In genomic region chr2:36572752-36573125, GRCh38 we compare ENCODE assay signal across 18 cellular contexts.
"Had no signal": no experiment of that assay in that cellular context is flagged by ENCODE, and none has a peak within 500 bp of the region (broad histone marks: within the 10 kb centered on the region; RNA-seq: fewer than 3 reads in every experiment).

No MANE protein-coding gene starts in this region.

- H3K27ac Mint-ChIP-seq: natural killer cell had no signal

- H3K4me3 ChIP-seq: body of pancreas, lung, prostate gland, suprapubic skin had no signal

- H3K4me1 Mint-ChIP-seq: immature natural killer cell, natural killer cell had no signal

- H3K9me3 Mint-ChIP-seq: central memory CD8-positive, alpha-beta T cell; immature natural killer cell; natural killer cell had no signal

- H3K4me1 ChIP-seq: prostate gland, suprapubic skin had no signal

- H3K27me3 Mint-ChIP-seq: central memory CD8-positive, alpha-beta T cell had no signal

- H3K36me3 ChIP-seq: prostate gland had no signal

- H3K4me3 Mint-ChIP-seq: central memory CD8-positive, alpha-beta T cell; immature natural killer cell; natural killer cell had no signal

- H3K9me3 ChIP-seq: body of pancreas, prostate gland, suprapubic skin had no signal

- H3K27me3 ChIP-seq: body of pancreas, suprapubic skin had no signal

- DNase-seq: activated CD4-positive, alpha-beta T cell treated with anti-CD3 and anti-CD28 coated beads, Interleukin-2, amount 50 U/mL, for 4 hours; activated naive CD4-positive, alpha-beta T cell treated with anti-CD3 and anti-CD28 coated beads, Interleukin-2, amount 50 U/mL, for 16 hours; activated T-cell treated with anti-CD3 and anti-CD28 coated beads, Interleukin-2, amount 50 U/mL, for 1 hour; amniotic stem cell; body of pancreas; cortex of kidney; effector memory CD4-positive, alpha-beta T cell; immature natural killer cell; left cardiac atrium; natural killer cell; nucleus accumbens; stimulated activated CD4-positive, alpha-beta T cell treated with anti-CD3 and anti-CD28 coated beads, Interleukin-12 subunit alpha, Interleukin-12 subunit beta, amount 100 ng/mL, for 4 hours; stimulated activated naive CD4-positive, alpha-beta T cell; T-helper 2 cell had no signal
